Comparison of ENCODE assay signal across 11 cellular contexts in the genomic region with DNA sequence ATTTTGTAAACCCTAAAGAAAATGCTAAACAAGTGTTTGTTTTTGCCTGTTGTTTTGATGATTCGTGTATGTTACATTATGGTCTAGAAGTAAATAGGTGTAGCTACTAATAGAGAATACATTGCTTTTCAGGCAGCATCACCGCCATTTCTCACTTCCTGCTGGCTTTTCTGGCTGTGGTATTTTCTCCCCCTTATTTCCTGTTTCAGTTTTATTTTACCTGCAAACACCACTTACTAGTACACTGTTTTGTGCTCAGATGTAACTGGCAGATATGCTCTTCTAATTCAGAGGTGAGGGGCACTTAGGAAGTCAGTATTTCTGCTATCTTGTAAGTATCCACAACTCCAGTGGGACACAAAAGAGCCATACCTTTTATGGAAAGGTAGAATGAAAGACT. TPM values are rescaled to one million over a fixed set of nuclear protein-coding genes. Genes with fewer than 3 reads are reported as not detected.
DNase-seq lines count a peak whose midpoint lies in the region; ATAC-seq and TF ChIP-seq lines count a peak whose summit lies in the region.
"Had no signal": no experiment of that assay in that cellular context is flagged by ENCODE, and none has a peak within 500 bp of the region (broad histone marks: within the 10 kb centered on the region; RNA-seq: fewer than 3 reads in every experiment).

No MANE protein-coding gene starts in this region.

- no peaks in the 10 kb centered on the region for H3K27me3 ChIP-seq in SU-DHL-6 (ENCODE audit: low read length)
- H3K27me3 ChIP-seq: upper lobe of right lung had no signal

- DNase-seq in GM13976 (ENCODE audit: low spot score) (peak; percentile 37), mucosa of descending colon (no peak), HuH-7 (ENCODE audit: low spot score) (no peak), OCI-M2 (lab: John Stamatoyannopoulos, UW; ENCODE audit: unreplicated experiment) (no peak), DMS53 (lab: John Stamatoyannopoulos, UW) (no peak)
- DNase-seq: aorta, MV-4-11, upper lobe of right lung had no signal

- in situ Hi-C loops in GM13976 (cut with MboI; ENCODE audit: low sequenced_read_pairs, unreplicated experiment): loop anchor here (25.0 kb wide), 1 partner anchor 150 kb away; no protein-coding TSS in a partner anchor

- H3K4me2 ChIP-seq in SU-DHL-6 (ENCODE audit: low read depth, low read length, poor library complexity, severe bottlenecking): peak overlapping the region; percentile 48

- H3K9me3 ChIP-seq in SU-DHL-6 (ENCODE audit: insufficient read depth, low read length) (no peaks in the 10 kb centered on the region), mucosa of descending colon (no peaks in the 10 kb centered on the region)
- H3K9me3 ChIP-seq: upper lobe of right lung had no signal

- no peaks in the 10 kb centered on the region for H4K20me1 ChIP-seq in SU-DHL-6 (ENCODE audit: low read depth, low read length)

- TF ChIP-seq CTCF in GM13976 (IDR thresholded peaks at IDR 0.05; ENCODE audit: borderline replicate concordance, control extremely low read depth, extremely low read depth, insufficient read depth, missing control alignments) (no peak), SU-DHL-6 (IDR thresholded peaks at IDR 0.05; ENCODE audit: insufficient read depth, low read length, poor library complexity, severe bottlenecking) (no peak), mucosa of descending colon (IDR thresholded peaks at IDR 0.05) (no peak)

- H2AFZ ChIP-seq in SU-DHL-6 (ENCODE audit: low read depth, low read length, severe bottlenecking): no peak overlapping the region

- peaks cover 9% of the 10 kb centered on the region for H3F3A ChIP-seq in SU-DHL-6 (ENCODE audit: insufficient read depth)

- H3K27ac ChIP-seq in SU-DHL-6 (ENCODE audit: low read depth, low read length): peak overlapping the region; percentile 27
- H3K27ac ChIP-seq: upper lobe of right lung had no signal

- ATAC-seq in GM21381 (IDR thresholded peaks at IDR 0.05; ENCODE audit: unreplicated experiment): peak; percentile 62
- peak; percentile 64 for ATAC-seq in mucosa of descending colon
- ATAC-seq: upper lobe of right lung had no signal

- H3K36me3 ChIP-seq in SU-DHL-6 (ENCODE audit: low read length) (no peaks in the 10 kb centered on the region; the same call in 1 of the 2 replicates), mucosa of descending colon (ENCODE audit: low read depth) (no peaks in the 10 kb centered on the region)
- H3K36me3 ChIP-seq: upper lobe of right lung had no signal

- H3K4me1 ChIP-seq in mucosa of descending colon (ENCODE audit: low read depth): no peaks in the 10 kb centered on the region
- H3K4me1 ChIP-seq: upper lobe of right lung had no signal

- H3K4me3 ChIP-seq in SU-DHL-6 (ENCODE audit: insufficient read depth, low read length, poor library complexity, severe bottlenecking) (no peak overlapping the region), mucosa of descending colon (no peak overlapping the region)
- H3K4me3 ChIP-seq: lung, upper lobe of right lung had no signal

- H3K9ac ChIP-seq in SU-DHL-6 (ENCODE audit: low read length): no peak overlapping the region

- intact Hi-C loops in mucosa of descending colon (cut with DNase I, micrococcal nuclease): no loop called here

- no peaks in the 10 kb centered on the region for H3K79me2 ChIP-seq in SU-DHL-6 (ENCODE audit: insufficient read depth, low read length)

- no peaks in the 10 kb centered on the region for H3K9me2 ChIP-seq in SU-DHL-6 (replicated peaks; ENCODE audit: insufficient read depth, low read length)

RNA-seq across cellular contexts. Expression of a gene that starts 38.1 kb away (rescaled TPM):
- 100 to 1,000 TPM in 1 of 3 donors, 10 to 100 TPM in 2; 28.1 to 101 (median 64.1) TPM for total RNA-seq in mucosa of descending colon
